ENCODE assay signal across 14 cellular contexts in the genomic region with DNA sequence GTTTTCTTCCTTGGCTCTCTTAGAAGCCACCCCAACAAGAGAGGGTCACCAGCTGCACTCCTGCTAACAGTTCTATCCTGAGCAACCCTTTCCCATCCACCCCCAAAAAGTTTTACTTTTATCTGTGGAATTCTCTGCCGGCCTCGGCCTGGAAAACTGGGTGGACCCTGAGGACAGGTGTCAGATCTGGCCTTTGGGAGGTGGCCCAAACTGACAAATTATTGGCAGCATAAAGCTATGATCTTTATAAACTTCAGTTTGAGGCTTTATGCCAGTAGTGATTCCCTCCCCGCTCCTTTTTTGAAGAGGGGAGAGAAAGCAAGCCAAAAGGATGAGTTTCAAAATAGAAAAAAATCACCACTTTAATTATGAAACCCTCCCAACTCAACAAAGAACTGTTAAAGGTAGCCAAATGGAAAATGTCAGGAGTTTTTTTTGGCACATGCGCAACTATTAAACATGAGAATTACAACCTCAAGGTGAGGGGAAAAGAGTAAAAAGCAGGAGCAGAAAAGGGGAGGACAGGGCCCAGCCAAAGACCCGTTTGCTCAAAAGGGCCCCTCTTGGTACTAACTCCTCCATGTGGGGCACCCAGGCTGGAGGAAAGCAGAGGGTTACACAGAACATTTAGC. TPM values are rescaled to one million over a fixed set of nuclear protein-coding genes. Genes with fewer than 3 reads are reported as not detected.
DNase-seq lines count a peak whose midpoint lies in the region; ATAC-seq, FAIRE-seq and TF ChIP-seq lines count a peak whose summit lies in the region.
"Had no signal": no experiment of that assay in that cellular context is flagged by ENCODE, and none has a peak within 500 bp of the region (broad histone marks: within the 10 kb centered on the region; RNA-seq: fewer than 3 reads in every experiment).

No MANE protein-coding gene starts in this region.

- 0 out of 2 replicates have a peak overlapping the region, but pooled peaks have one; percentile 12 for H2BK12ac ChIP-seq in H1 (ENCODE audit: low read depth, low read length)

- H3K79me2 ChIP-seq in PC-3 (ENCODE audit: low read length) (peaks cover 94% of the 10 kb centered on the region), H1 (ENCODE audit: control insufficient read depth in 1 of 2, insufficient read depth in 2 of 2, low read length in 2 of 2) (peaks cover 46 to 99% of the 10 kb centered on the region in 2 experiments), smooth muscle cell (ENCODE audit: low read depth) (peaks cover 93% of the 10 kb centered on the region)

- H3K9me3 ChIP-seq in PC-3 (ENCODE audit: low read length) (no peaks in the 10 kb centered on the region), H1 (ENCODE audit: insufficient read depth in 2 of 2, low read depth in 1 of 2, low read length in 1 of 2) (no peaks in the 10 kb centered on the region), smooth muscle cell (replicated peaks; ENCODE audit: low read depth) (no peaks in the 10 kb centered on the region)

- H4K91ac ChIP-seq in H1 (replicated peaks; ENCODE audit: insufficient read length, low read length), result no peak overlapping the region

- H3K56ac ChIP-seq in H1 (replicated peaks; ENCODE audit: insufficient read length, low read depth, low read length), result no peak overlapping the region

- POLR2A ChIA-PET in PC-3 (lab: Charles Lee; ENCODE audit: unreplicated experiment), result no interaction called here
- POLR2A ChIA-PET in H1 (lab: Charles Lee; ENCODE audit: partially characterized antibody), result interaction anchor here (0.7 to 1.4 kb wide), 5 partner anchors 12 to 52 kb away, joined by 3 to 4 read pairs (median 4); a partner anchor contains a TSS

- no peak overlapping the region for H2BK20ac ChIP-seq in H1 (ENCODE audit: low read length)

- CTCF ChIA-PET in PC-3 (lab: Charles Lee) (no interaction called here), H1 (lab: Charles Lee; ENCODE audit: partially characterized antibody) (interaction anchor here (0.6 kb wide), 1 partner anchor 18 kb away, joined by 3 read pairs; no protein-coding TSS in a partner anchor)

- H3K4me1 ChIP-seq in PC-3 (ENCODE audit: insufficient read depth, low read length) (peaks cover 49% of the 10 kb centered on the region), H1 (replicated peaks in 1 of 4; ENCODE audit: control insufficient read depth in 3 of 4, insufficient read depth in 4 of 4, low read length in 3 of 4) (peaks cover 8 to 17% (median 15%) of the 10 kb centered on the region in 4 experiments; a peak in 6 of 7 replicates), smooth muscle cell (ENCODE audit: low read depth) (peaks cover 41% of the 10 kb centered on the region)

- no peak for DNase-seq in activated CD4-positive, alpha-beta T cell treated with anti-CD3 and anti-CD28 coated beads, Interleukin-2, amount 10 ng/mL, durations not matched to agents 24 days and 14 days
- DNase-seq in activated CD4-positive, alpha-beta T cell treated with anti-CD3 and anti-CD28 coated beads, Interleukin-2, amount 50 U/mL, for 48 hours, result no peak
- DNase-seq in PC-3, result no peak
- DNase-seq in H1 (ENCODE audit: low read depth in 1 of 2, low spot score in 2 of 2), result no peak
- DNase-seq in smooth muscle cell (lab: John Stamatoyannopoulos, UW; ENCODE audit: unreplicated experiment), result no peak
- no peak for DNase-seq in stimulated activated CD4-positive, alpha-beta T cell treated with anti-CD3 and anti-CD28 coated beads, Interleukin-12 subunit alpha, Interleukin-12 subunit beta, amount 100 ng/mL, for 4 hours
- no peak for DNase-seq in stimulated activated CD4-positive, alpha-beta T cell treated with anti-CD3 and anti-CD28 coated beads, Interleukin-4, amount 100 ng/mL, for 24 hours
- DNase-seq: EL, NCI-H187 treated with DMSO at 0.1 percent for 48 hours, retina had no signal

- peaks cover 17% of the 10 kb centered on the region for H3K36me3 Mint-ChIP-seq in activated CD4-positive, alpha-beta T cell treated with anti-CD3 and anti-CD28 coated beads, Interleukin-2, amount 10 ng/mL, durations not matched to agents 24 days and 14 days (ENCODE audit: low read depth)

- intact Hi-C loops in activated CD4-positive, alpha-beta T cell treated with anti-CD3 and anti-CD28 coated beads, Interleukin-2, amount 10 ng/mL, durations not matched to agents 24 days and 14 days (cut with micrococcal nuclease), result loop anchor here (1.0 to 5.0 kb wide), 6 partner anchors 28 to 318 kb away; a partner anchor contains a TSS
- intact Hi-C loops in PC-3 (cut with micrococcal nuclease), result loop anchor here (5.0 kb wide), 1 partner anchor 45 kb away; no protein-coding TSS in a partner anchor

- H3K9me3 Mint-ChIP-seq in activated CD4-positive, alpha-beta T cell treated with anti-CD3 and anti-CD28 coated beads, Interleukin-2, amount 10 ng/mL, durations not matched to agents 24 days and 14 days, result no peaks in the 10 kb centered on the region
- H3K9me3 Mint-ChIP-seq: dendritic cell treated with granulocyte-macrophage colony-stimulating factor and Interleukin-4, amounts not matched to agents 40 ng/mL and 50 ng/mL, for 4 days had no signal

- H3K4me3 Mint-ChIP-seq in activated CD4-positive, alpha-beta T cell treated with anti-CD3 and anti-CD28 coated beads, Interleukin-2, amount 10 ng/mL, durations not matched to agents 24 days and 14 days, result peak overlapping the region; percentile 16
- H3K4me3 Mint-ChIP-seq: dendritic cell treated with granulocyte-macrophage colony-stimulating factor and Interleukin-4, amounts not matched to agents 40 ng/mL and 50 ng/mL, for 4 days had no signal

- H3K4me3 ChIP-seq in PC-3 (ENCODE audit: low read length) (no peak overlapping the region), H1 (ENCODE audit: extremely low read depth in 1 of 4, insufficient read depth in 2 of 4, low read depth in 3 of 4, low read length in 4 of 4) (no peak overlapping the region; a peak in 1 of 8 replicates), smooth muscle cell (no peak overlapping the region)
- H3K4me3 ChIP-seq: lung had no signal

- 79% methylated on average over 5 of the region's 5 CpGs; no CpG with 5 or more reads in 1 of the 2 experiments for WGBS in H1 (ENCODE audit: extremely low coverage in 1 of 2, insufficient coverage in 1 of 2, insufficient read length in 1 of 2, insufficient replicate concordance in 2 of 2, low coverage in 1 of 2, low lambda C conversion rate in 2 of 2, missing lambda C conversion rate in 1 of 2), 2 experiments
- WGBS in smooth muscle cell (ENCODE audit: low lambda C conversion rate), result 85% methylated on average over 5 of the region's 5 CpGs

- no peaks in the 10 kb centered on the region for H3K23me2 ChIP-seq in H1 (ENCODE audit: low read depth, low read length)

- H4K20me1 ChIP-seq in PC-3 (ENCODE audit: low read length), result peaks cover 7% of the 10 kb centered on the region
- peaks cover 26 to 38% of the 10 kb centered on the region in 2 experiments for H4K20me1 ChIP-seq in H1 (replicated peaks in 1 of 2; ENCODE audit: control insufficient read depth in 1 of 2, insufficient read depth in 2 of 2, low read length in 2 of 2)
- H4K20me1 ChIP-seq in smooth muscle cell (ENCODE audit: low read depth), result peaks cover 98% of the 10 kb centered on the region

- H2BK15ac ChIP-seq in H1 (ENCODE audit: low read length), result no peak overlapping the region

- H3K4me2 ChIP-seq in PC-3 (ENCODE audit: low read length) (peak overlapping the region; percentile 63; the same call in 1 of the 2 replicates), H1 (ENCODE audit: insufficient read depth in 1 of 2, low read depth in 2 of 2, low read length in 2 of 2) (no peak overlapping the region), smooth muscle cell (no peak overlapping the region)

- no peak overlapping the region for H3K9ac ChIP-seq in PC-3 (ENCODE audit: low read length)
- no peak overlapping the region for H3K9ac ChIP-seq in H1 (replicated peaks in 1 of 4; ENCODE audit: extremely low read depth in 1 of 4, low read depth in 3 of 4, low read length in 3 of 4)
- H3K9ac ChIP-seq in smooth muscle cell (ENCODE audit: low read depth), result no peak overlapping the region

- no peaks in the 10 kb centered on the region for H3K27me3 ChIP-seq in PC-3 (ENCODE audit: low read length)
- H3K27me3 ChIP-seq in H1 (replicated peaks in 1 of 4; ENCODE audit: control insufficient read depth in 3 of 4, extremely low read depth in 1 of 4, insufficient read depth in 3 of 4, low read length in 3 of 4), result no peaks in the 10 kb centered on the region
- H3K27me3 ChIP-seq in smooth muscle cell (ENCODE audit: low read depth), result no peaks in the 10 kb centered on the region

- ATAC-seq in PC-3 (no peak), GM19324 (IDR thresholded peaks at IDR 0.05; ENCODE audit: low FRiP score, unreplicated experiment) (no peak)

- H3K36me3 ChIP-seq in PC-3 (ENCODE audit: low read depth, low read length) (no peaks in the 10 kb centered on the region), H1 (ENCODE audit: control insufficient read depth in 2 of 4, insufficient read depth in 4 of 4, low read length in 3 of 4) (peaks cover 0 to 7% (median 0%) of the 10 kb centered on the region in 4 experiments; a peak in 1 of 8 replicates), smooth muscle cell (ENCODE audit: low read depth) (no peaks in the 10 kb centered on the region)

- peaks cover 46% of the 10 kb centered on the region for H3K4me1 Mint-ChIP-seq in activated CD4-positive, alpha-beta T cell treated with anti-CD3 and anti-CD28 coated beads, Interleukin-2, amount 10 ng/mL, durations not matched to agents 24 days and 14 days

- H2BK120ac ChIP-seq in H1 (replicated peaks; ENCODE audit: low read depth, low read length), result no peak overlapping the region

- no peak overlapping the region for H3K23ac ChIP-seq in H1 (ENCODE audit: insufficient read length)

- H3K9me2 ChIP-seq in PC-3 (replicated peaks; ENCODE audit: low read length), result no peaks in the 10 kb centered on the region

- H3F3A ChIP-seq in PC-3 (ENCODE audit: low read length, unreplicated experiment), result peaks cover 26% of the 10 kb centered on the region
- H3F3A ChIP-seq in smooth muscle cell (ENCODE audit: low read depth), result peaks cover 13% of the 10 kb centered on the region

- no peak overlapping the region for H3K14ac ChIP-seq in H1 (ENCODE audit: insufficient read length)

- no peak overlapping the region; the same call in 1 of the 2 replicates for H2BK5ac ChIP-seq in H1 (ENCODE audit: low read depth, low read length)

- peaks cover 8% of the 10 kb centered on the region; the same call in 1 of the 2 replicates for H3K79me1 ChIP-seq in H1 (ENCODE audit: low read depth, low read length)

- H4K8ac ChIP-seq in H1 (ENCODE audit: extremely low read depth, insufficient read depth, low read length), result no peak overlapping the region

- H3K4ac ChIP-seq in H1 (replicated peaks; ENCODE audit: insufficient read length, low read depth, low read length), result no peak overlapping the region

- peak overlapping the region; percentile 88 for H3K27ac Mint-ChIP-seq in activated CD4-positive, alpha-beta T cell treated with anti-CD3 and anti-CD28 coated beads, Interleukin-2, amount 10 ng/mL, durations not matched to agents 24 days and 14 days
- H3K27ac Mint-ChIP-seq: dendritic cell treated with granulocyte-macrophage colony-stimulating factor and Interleukin-4, amounts not matched to agents 40 ng/mL and 50 ng/mL, for 4 days had no signal

- H2AFZ ChIP-seq in PC-3 (ENCODE audit: low read length), result no peak overlapping the region
- no peak overlapping the region for H2AFZ ChIP-seq in H1 (ENCODE audit: low read length)
- no peak overlapping the region for H2AFZ ChIP-seq in smooth muscle cell (ENCODE audit: low read depth)

- no peak overlapping the region for H3K18ac ChIP-seq in H1 (ENCODE audit: extremely low read depth, low read length)

- TF ChIP-seq EP300 in H1 (IDR thresholded peaks at IDR 0.05; ENCODE audit: borderline replicate concordance in 1 of 2, low read depth in 2 of 2, low read length in 2 of 2), result no peak

- no TSS peak for BruUV-seq in PC-3 (replicated peaks; lab: Mats Ljungman, UMichigan)

- no peak for FAIRE-seq in H1 (lab: Jason Lieb, UNC)
- FAIRE-seq: HTR-8/SVneo had no signal

- no peak for TF ChIP-seq CTCF in PC-3 (conservative IDR thresholded peaks at IDR 0.05; ENCODE audit: low read depth, low read length)
- no peak for TF ChIP-seq CTCF in H1 (IDR thresholded peaks at IDR 0.05; ENCODE audit: control extremely low read depth in 1 of 3, insufficient read depth in 1 of 3, low read depth in 1 of 3, low read length in 3 of 3)
- no peak for TF ChIP-seq CTCF in smooth muscle cell (IDR thresholded peaks at IDR 0.05; ENCODE audit: borderline replicate concordance, insufficient read depth, poor library complexity, severe bottlenecking)

- H4K5ac ChIP-seq in H1 (ENCODE audit: insufficient read length, low read depth, low read length), result no peak overlapping the region

- TF ChIP-seq RAD21 in H1 (IDR thresholded peaks at IDR 0.05 in 1 of 2, conservative IDR thresholded peaks at IDR 0.05 in 1 of 2; ENCODE audit: low read depth in 2 of 2, low read length in 2 of 2), result no peak

- H3K27me3 Mint-ChIP-seq in activated CD4-positive, alpha-beta T cell treated with anti-CD3 and anti-CD28 coated beads, Interleukin-2, amount 10 ng/mL, durations not matched to agents 24 days and 14 days, result no peaks in the 10 kb centered on the region
- H3K27me3 Mint-ChIP-seq: dendritic cell treated with granulocyte-macrophage colony-stimulating factor and Interleukin-4, amounts not matched to agents 40 ng/mL and 50 ng/mL, for 4 days had no signal

- no peak overlapping the region for H2AK5ac ChIP-seq in H1 (ENCODE audit: low read depth, low read length)

- H3K27ac ChIP-seq in PC-3 (ENCODE audit: low read length), result no peak overlapping the region
- no peak overlapping the region for H3K27ac ChIP-seq in H1 (ENCODE audit: low read depth, low read length)
- H3K27ac ChIP-seq in smooth muscle cell (ENCODE audit: low read depth), result peak overlapping the region; percentile 12

- TF ChIP-seq POLR2A in H1 (IDR thresholded peaks at IDR 0.05; ENCODE audit: control extremely low read depth in 1 of 2, low read depth in 2 of 2, low read length in 2 of 2), result no peak

RNA-seq across cellular contexts. Expression of a gene that starts 49.5 kb away (rescaled TPM):
- total RNA-seq in activated CD4-positive, alpha-beta T cell treated with anti-CD3 and anti-CD28 coated beads, Interleukin-2, amount 10 ng/mL, durations not matched to agents 24 days and 14 days, result 53.3 and 54.4 TPM in 2 replicates
- 62.8 and 69.2 TPM in 2 replicates for total RNA-seq in PC-3 (2014; rRNA removed)
- total RNA-seq in H1 (2021; fragmentation: NEBNext Ultra II Directional; extraction: Animal tissue kit (Norgen Biotek cat#: 25700)), result 75.6 and 77.2 TPM in 2 replicates
- 41.1 and 45.0 TPM in 2 replicates for polyA plus RNA-seq in H1 (2011; rRNA removed)
- 53.5 TPM for polyA plus RNA-seq in H1 (2011; cell fraction: cytosol; rRNA removed)
- 45.3 TPM for polyA plus RNA-seq in H1 (2011; cell fraction: nucleus; rRNA removed)
- polyA plus RNA-seq in H1 (2012, experiment 1 of 2), result 39.7 to 54.0 TPM (median 49.6 TPM) in 4 replicates
- polyA plus RNA-seq in H1 (2012, experiment 2 of 2), result 15.1 TPM
- polyA plus RNA-seq in H1 (2013, experiment 1 of 2), result 28.3 TPM
- 27.8 TPM for polyA plus RNA-seq in H1 (2013, experiment 2 of 2)
- 177 and 211 TPM in 2 replicates for polyA minus RNA-seq in H1 (2011; rRNA and poly(A)+ RNA removed)
- polyA minus RNA-seq in H1 (2011; cell fraction: cytosol; rRNA and poly(A)+ RNA removed), result 70.6 TPM
- polyA minus RNA-seq in H1 (2011; cell fraction: nucleus; rRNA and poly(A)+ RNA removed), result 72.6 TPM
- 83.0 and 83.7 TPM in 2 replicates for total RNA-seq in smooth muscle cell
- polyA plus RNA-seq in smooth muscle cell, result 27.4 and 30.6 TPM in 2 replicates
